ENCODE assay signal across 11 cellular contexts in genomic region chr9:87667164-87667738, GRCh38. TPM values are rescaled to one million over a fixed set of nuclear protein-coding genes. Genes with fewer than 3 reads are reported as not detected.
DNase-seq lines count a peak whose midpoint lies in the region; ATAC-seq and TF ChIP-seq lines count a peak whose summit lies in the region.
"Had no signal": no experiment of that assay in that cellular context is flagged by ENCODE, and none has a peak within 500 bp of the region (broad histone marks: within the 10 kb centered on the region; RNA-seq: fewer than 3 reads in every experiment).

No MANE protein-coding gene starts in this region.

- CTCF ChIA-PET in WTC11 (lab: Charles Lee), result no interaction called here

- H3K36me3 ChIP-seq in lower lobe of right lung (peaks cover 57% of the 10 kb centered on the region), heart right ventricle (peaks cover 0 to 12% (median 0%) of the 10 kb centered on the region in 9 donors)
- H3K36me3 ChIP-seq: uterus had no signal

- H3K4me3 Mint-ChIP-seq in WTC11, result no peak overlapping the region
- H3K4me3 Mint-ChIP-seq: activated T-cell treated with anti-CD3 and anti-CD28 coated beads, Interleukin-2, amount 50 U/mL, for 4 hours had no signal

- H3K27ac Mint-ChIP-seq in WTC11, result no peak overlapping the region

- H3K4me1 Mint-ChIP-seq in WTC11, result peaks cover 16% of the 10 kb centered on the region

- H3K27ac ChIP-seq in lower lobe of right lung, result no peak overlapping the region
- no peak overlapping the region for H3K27ac ChIP-seq in heart right ventricle
- H3K27ac ChIP-seq: uterus had no signal

- TF ChIP-seq CTCF in HFF-Myc (IDR thresholded peaks at IDR 0.05; ENCODE audit: low read depth, low read length, missing control alignments), result peak; percentile 37
- TF ChIP-seq CTCF in WTC11 (IDR thresholded peaks at IDR 0.05), result no peak; the same call in 1 of the 2 replicates
- peak; percentile 32 for TF ChIP-seq CTCF in lower lobe of right lung (IDR thresholded peaks at IDR 0.05)
- TF ChIP-seq CTCF in heart right ventricle (IDR thresholded peaks at IDR 0.05), result peak in 3 of 9 donors; percentile 14 to 20 (median 18)

- H3K27me3 ChIP-seq in lower lobe of right lung (ENCODE audit: low read depth), result no peaks in the 10 kb centered on the region
- H3K27me3 ChIP-seq in heart right ventricle, result peaks cover 0 to 5% (median 0%) of the 10 kb centered on the region in 7 donors
- H3K27me3 ChIP-seq: uterus had no signal

- peak; percentile 26 for DNase-seq in EL
- DNase-seq in HFF-Myc (ENCODE audit: extremely low read depth, low read depth), result no peak
- peak; percentile 41 for DNase-seq in WTC11 (ENCODE audit: low spot score)
- no peak for DNase-seq in lower lobe of right lung
- no peak for DNase-seq in NOMO-1 treated with DMSO at 0.1 percent for 48 hours (lab: John Stamatoyannopoulos, UW; ENCODE audit: unreplicated experiment)
- DNase-seq in T-helper 9 cell, result no peak
- no peak for DNase-seq in heart right ventricle
- DNase-seq: activated T-cell treated with anti-CD3 and anti-CD28 coated beads, Interleukin-2, amount 50 U/mL, for 4 hours; glutamatergic neuron; uterus had no signal

- intact Hi-C loops in lower lobe of right lung (cut with DNase I), result no loop called here
- intact Hi-C loops in heart right ventricle (cut with DNase I), result loop anchor here in 3 of 10 donors (10.0 kb wide), 2 partner anchors 172 to 1252 kb away; partner anchors contain the start of gene DAPK1 (in 1 of the 3)

- WGBS in heart right ventricle, 2 donors, result 80 to 96% methylated on average over 3 of the region's 3 CpGs

- H3K4me3 ChIP-seq in HFF-Myc (replicated peaks; ENCODE audit: low read depth, low read length) (no peak overlapping the region), lower lobe of right lung (no peak overlapping the region), heart right ventricle (no peak overlapping the region)
- H3K4me3 ChIP-seq: uterus had no signal

- peaks cover 7% of the 10 kb centered on the region for H3K9me3 ChIP-seq in lower lobe of right lung
- peaks cover 0 to 16% (median 8%) of the 10 kb centered on the region in 11 donors for H3K9me3 ChIP-seq in heart right ventricle

- H3K9me3 Mint-ChIP-seq in WTC11, result peaks cover 30% of the 10 kb centered on the region

- POLR2A ChIA-PET in WTC11 (lab: Charles Lee), result no interaction called here

- peaks cover 76% of the 10 kb centered on the region for H3K36me3 Mint-ChIP-seq in WTC11

- H3K4me1 ChIP-seq in lower lobe of right lung (peaks cover 5% of the 10 kb centered on the region), heart right ventricle (peaks cover 0 to 3% (median 0%) of the 10 kb centered on the region in 9 donors)
- H3K4me1 ChIP-seq: uterus had no signal

- ATAC-seq in WTC11, result peak; percentile 37
- ATAC-seq in lower lobe of right lung, result peak; percentile 12 to 23
- ATAC-seq in GM21367 (IDR thresholded peaks at IDR 0.05; ENCODE audit: unreplicated experiment), result no peak
- ATAC-seq in heart right ventricle, result no peak
- ATAC-seq: activated T-cell treated with anti-CD3 and anti-CD28 coated beads, Interleukin-2, amount 50 U/mL, for 4 hours had no signal

- no peaks in the 10 kb centered on the region for H3K27me3 Mint-ChIP-seq in WTC11 (ENCODE audit: low read depth)

TF ChIP-seq in WTC11, 78 proteins besides CTCF, POLR2A, EP300 and RAD21 (continues in another document):
- TF ChIP-seq MXD4 (CRISPR knock-in tag; IDR thresholded peaks at IDR 0.05; ENCODE audit: borderline replicate concordance) (0 out of 2 replicates have a peak, but pooled peaks have one; percentile 51), RELA (CRISPR knock-in tag; IDR thresholded peaks at IDR 0.05; ENCODE audit: borderline replicate concordance) (no peak), ZNF396 (CRISPR knock-in tag; IDR thresholded peaks at IDR 0.05; ENCODE audit: borderline replicate concordance) (peak; percentile 66; the same call in 1 of the 2 replicates), GTF2I (CRISPR knock-in tag; conservative IDR thresholded peaks at IDR 0.05) (no peak), ZNF263 (CRISPR knock-in tag; IDR thresholded peaks at IDR 0.05; ENCODE audit: low read depth) (no peak), JUN (CRISPR knock-in tag; IDR thresholded peaks at IDR 0.05) (no peak), GABPB1 (CRISPR knock-in tag; IDR thresholded peaks at IDR 0.05) (no peak), E2F1 (CRISPR knock-in tag; IDR thresholded peaks at IDR 0.05) (no peak), E2F4 (CRISPR knock-in tag; IDR thresholded peaks at IDR 0.05; ENCODE audit: borderline replicate concordance, low read depth) (no peak), ZNF232 (CRISPR knock-in tag; IDR thresholded peaks at IDR 0.05) (no peak), TEAD1 (CRISPR knock-in tag; IDR thresholded peaks at IDR 0.05) (no peak)
- TF ChIP-seq, protein P1, sequence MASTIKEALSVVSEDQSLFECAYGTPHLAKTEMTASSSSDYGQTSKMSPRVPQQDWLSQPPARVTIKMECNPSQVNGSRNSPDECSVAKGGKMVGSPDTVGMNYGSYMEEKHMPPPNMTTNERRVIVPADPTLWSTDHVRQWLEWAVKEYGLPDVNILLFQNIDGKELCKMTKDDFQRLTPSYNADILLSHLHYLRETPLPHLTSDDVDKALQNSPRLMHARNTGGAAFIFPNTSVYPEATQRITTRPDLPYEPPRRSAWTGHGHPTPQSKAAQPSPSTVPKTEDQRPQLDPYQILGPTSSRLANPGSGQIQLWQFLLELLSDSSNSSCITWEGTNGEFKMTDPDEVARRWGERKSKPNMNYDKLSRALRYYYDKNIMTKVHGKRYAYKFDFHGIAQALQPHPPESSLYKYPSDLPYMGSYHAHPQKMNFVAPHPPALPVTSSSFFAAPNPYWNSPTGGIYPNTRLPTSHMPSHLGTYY (CRISPR knock-in tag; IDR thresholded peaks at IDR 0.05), result no peak
- TF ChIP-seq, protein P2, sequence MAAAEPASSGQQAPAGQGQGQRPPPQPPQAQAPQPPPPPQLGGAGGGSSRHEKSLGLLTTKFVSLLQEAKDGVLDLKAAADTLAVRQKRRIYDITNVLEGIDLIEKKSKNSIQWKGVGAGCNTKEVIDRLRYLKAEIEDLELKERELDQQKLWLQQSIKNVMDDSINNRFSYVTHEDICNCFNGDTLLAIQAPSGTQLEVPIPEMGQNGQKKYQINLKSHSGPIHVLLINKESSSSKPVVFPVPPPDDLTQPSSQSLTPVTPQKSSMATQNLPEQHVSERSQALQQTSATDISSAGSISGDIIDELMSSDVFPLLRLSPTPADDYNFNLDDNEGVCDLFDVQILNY (CRISPR knock-in tag; IDR thresholded peaks at IDR 0.05), result no peak
- TF ChIP-seq, protein P3, sequence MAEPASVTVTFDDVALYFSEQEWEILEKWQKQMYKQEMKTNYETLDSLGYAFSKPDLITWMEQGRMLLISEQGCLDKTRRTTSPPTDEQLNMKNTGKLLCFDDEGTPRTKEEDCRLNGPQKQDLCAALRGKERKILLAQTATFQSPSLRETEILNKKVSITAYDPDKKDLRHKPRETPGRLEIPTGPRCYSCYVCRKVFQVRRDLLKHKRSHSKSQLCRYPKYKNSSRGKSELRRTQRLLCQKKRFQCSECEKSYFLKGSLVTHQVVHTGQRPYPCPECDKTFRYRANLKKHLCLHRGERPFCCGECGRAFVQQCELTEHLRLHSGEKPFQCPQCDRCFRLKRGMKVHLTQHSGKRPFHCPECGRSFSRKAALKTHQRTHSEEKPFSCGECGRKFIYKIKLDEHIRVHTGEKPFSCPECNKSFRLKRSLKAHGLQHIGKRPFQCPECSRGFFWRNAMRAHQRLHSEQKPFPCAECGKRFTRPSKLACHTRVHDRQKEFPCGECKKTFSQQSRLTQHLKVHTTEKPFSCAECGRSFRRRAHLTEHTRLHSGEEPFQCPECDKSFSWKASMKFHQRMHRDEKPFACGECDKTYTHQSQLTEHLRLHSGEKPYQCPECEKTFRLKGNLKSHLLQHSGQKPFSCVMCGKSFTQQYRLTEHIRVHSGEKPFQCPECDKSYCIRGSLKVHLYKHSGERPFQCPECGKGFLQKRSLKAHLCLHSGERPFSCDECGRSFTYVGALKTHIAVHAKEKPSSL (CRISPR knock-in tag; conservative IDR thresholded peaks at IDR 0.05), result 0 out of 2 replicates have a peak, but pooled peaks have one; percentile 51

RNA-seq across cellular contexts. Expression of gene CTSL, which starts 58.7 kb away (rescaled TPM):
- total RNA-seq in WTC11 (2021), result 33.0 to 39.7 TPM (median 33.4 TPM) in 3 replicates
- total RNA-seq in lower lobe of right lung, result 208 TPM
- total RNA-seq in heart right ventricle, result 100 to 1,000 TPM; 109 to 189 (median 134) TPM
- polyA plus RNA-seq in heart right ventricle, result 100 to 1,000 TPM in 1 of 2 donors, 10 to 100 TPM in 1; 75.8 to 150 TPM

Comparison
In these comparisons a context has a peak if more than half of its experiments do, and no peak if none do; other contexts are left out.
1. DNase-seq: peak in EL (single experiment) and WTC11 (single experiment); none in HFF-Myc (single experiment), lower lobe of right lung (single experiment), NOMO-1 treated with DMSO at 0.1 percent for 48 hours (single experiment), T-helper 9 cell (single experiment) and heart right ventricle (0 of 2).
2. ATAC-seq: peak in WTC11 (single experiment) and lower lobe of right lung (2 of 2); none in GM21367 (single experiment) and heart right ventricle (0 of 8).